22 cellular contexts compared by ENCODE assay signal in genomic region chr3:25938566-25939325, GRCh38.
"Had no signal": no experiment of that assay in that cellular context is flagged by ENCODE, and none has a peak within 500 bp of the region (broad histone marks: within the 10 kb centered on the region; RNA-seq: fewer than 3 reads in every experiment).

No MANE protein-coding gene starts in this region.

- H3K4me1 ChIP-seq: esophagus muscularis mucosa, gastrocnemius medialis, heart right ventricle, parathyroid adenoma, psoas muscle, right lobe of liver, suprapubic skin, tibial artery, upper lobe of left lung, uterus had no signal

- H3K4me1 Mint-ChIP-seq: naive B cell; nephron progenitor cell; stimulated activated effector memory CD8-positive, alpha-beta T cell treated with anti-CD3 and anti-CD28 coated beads, Interleukin-12 subunit alpha, Interleukin-12 subunit beta, amount 100 ng/mL, for 72 hours had no signal

- H3K9ac ChIP-seq: parathyroid adenoma had no signal

- H3K27ac Mint-ChIP-seq: effector memory CD8-positive, alpha-beta T cell; naive B cell; nephron progenitor cell; stimulated activated effector memory CD8-positive, alpha-beta T cell treated with anti-CD3 and anti-CD28 coated beads, Interleukin-12 subunit alpha, Interleukin-12 subunit beta, amount 100 ng/mL, for 72 hours had no signal

- H3K4me3 Mint-ChIP-seq: effector memory CD8-positive, alpha-beta T cell; naive B cell; nephron progenitor cell; stimulated activated effector memory CD8-positive, alpha-beta T cell treated with anti-CD3 and anti-CD28 coated beads, Interleukin-12 subunit alpha, Interleukin-12 subunit beta, amount 100 ng/mL, for 72 hours had no signal

- H3K27ac ChIP-seq: epithelial cell of prostate, esophagus muscularis mucosa, gastrocnemius medialis, heart right ventricle, parathyroid adenoma, psoas muscle, right lobe of liver, suprapubic skin, tibial artery, upper lobe of left lung, uterus had no signal

- ATAC-seq: effector memory CD8-positive, alpha-beta T cell; gastrocnemius medialis; heart right ventricle; psoas muscle; right lobe of liver; stimulated activated effector memory CD8-positive, alpha-beta T cell treated with anti-CD3 and anti-CD28 coated beads, Interleukin-12 subunit alpha, Interleukin-12 subunit beta, amount 100 ng/mL, for 72 hours; stimulated activated naive CD8-positive, alpha-beta T cell treated with anti-CD3 and anti-CD28 coated beads, Interleukin-15, Interleukin-2, amounts not matched to agents 100 U/mL and 50 U/mL, for 24 hours had no signal

- H3K9me3 ChIP-seq: gastrocnemius medialis, psoas muscle, right lobe of liver, suprapubic skin, tibial artery, uterus had no signal

- H3K4me3 ChIP-seq: esophagus muscularis mucosa, gastrocnemius medialis, heart right ventricle, psoas muscle, right lobe of liver, suprapubic skin, tibial artery, upper lobe of left lung, uterus had no signal

- DNase-seq: effector memory CD8-positive, alpha-beta T cell; gastrocnemius medialis; heart right ventricle; hypothalamus; kidney glomerular epithelial cell; mesendoderm; naive B cell; nephron progenitor cell; psoas muscle; retina; right lobe of liver; stimulated activated CD4-positive, alpha-beta T cell treated with anti-CD3 and anti-CD28 coated beads, Interleukin-4, amount 100 ng/mL, for 1 hour; stimulated activated CD8-positive, alpha-beta memory T cell treated with anti-CD3 and anti-CD28 coated beads, Interleukin-4, amount 100 ng/mL, for 48 hours; stimulated activated naive CD8-positive, alpha-beta T cell treated with anti-CD3 and anti-CD28 coated beads, Interleukin-15, Interleukin-2, amounts not matched to agents 100 U/mL and 50 U/mL, for 24 hours; tibial artery; upper lobe of left lung; uterus had no signal

- H3K36me3 Mint-ChIP-seq: naive B cell; stimulated activated effector memory CD8-positive, alpha-beta T cell treated with anti-CD3 and anti-CD28 coated beads, Interleukin-12 subunit alpha, Interleukin-12 subunit beta, amount 100 ng/mL, for 72 hours had no signal

- H3K27me3 Mint-ChIP-seq: naive B cell had no signal

- H3K36me3 ChIP-seq: esophagus muscularis mucosa, gastrocnemius medialis, heart right ventricle, right lobe of liver, suprapubic skin, tibial artery, upper lobe of left lung, uterus had no signal

- H3K27me3 ChIP-seq: esophagus muscularis mucosa, gastrocnemius medialis, heart right ventricle, right lobe of liver, suprapubic skin, tibial artery, upper lobe of left lung, uterus had no signal
